ENCODE assay signal across 9 cellular contexts in genomic region chr5:89313804-89314588, GRCh38.
DNase-seq lines count a peak whose midpoint lies in the region; TF ChIP-seq lines count a peak whose summit lies in the region.
"Had no signal": no experiment of that assay in that cellular context is flagged by ENCODE, and none has a peak within 500 bp of the region (broad histone marks: within the 10 kb centered on the region; RNA-seq: fewer than 3 reads in every experiment).

No MANE protein-coding gene starts in this region.

- no peaks in the 10 kb centered on the region for H3K27me3 ChIP-seq in GM23248 (replicated peaks; ENCODE audit: insufficient read depth)

- peaks cover 4% of the 10 kb centered on the region for H3K27me3 Mint-ChIP-seq in nephron progenitor cell (ENCODE audit: low read depth, poor library complexity)
- H3K27me3 Mint-ChIP-seq: dendritic cell treated with granulocyte-macrophage colony-stimulating factor and Interleukin-4, amounts not matched to agents 40 ng/mL and 50 ng/mL, for 4 days had no signal

- no peaks in the 10 kb centered on the region for H3K36me3 ChIP-seq in GM23248 (ENCODE audit: low read depth)

- H3K9me3 ChIP-seq in GM23248 (ENCODE audit: low read depth) = no peaks in the 10 kb centered on the region

- in situ Hi-C loops in GM23248 (cut with MboI) = no loop called here

- 20 to 27% methylated on average over 3 of the region's 3 CpGs for WGBS in GM23248 (ENCODE audit: low coverage in 1 of 2, low lambda C conversion rate in 2 of 2, missing lambda C conversion rate in 2 of 2), 2 experiments

- H3K36me3 Mint-ChIP-seq in nephron progenitor cell (ENCODE audit: low read depth) = no peaks in the 10 kb centered on the region

- peak overlapping the region; percentile 30 for H3K27ac Mint-ChIP-seq in nephron progenitor cell
- H3K27ac Mint-ChIP-seq: dendritic cell treated with granulocyte-macrophage colony-stimulating factor and Interleukin-4, amounts not matched to agents 40 ng/mL and 50 ng/mL, for 4 days had no signal

- H3K9me3 Mint-ChIP-seq in nephron progenitor cell = no peaks in the 10 kb centered on the region
- H3K9me3 Mint-ChIP-seq: dendritic cell treated with granulocyte-macrophage colony-stimulating factor and Interleukin-4, amounts not matched to agents 40 ng/mL and 50 ng/mL, for 4 days had no signal

- H2AFZ ChIP-seq in GM23248 = peak overlapping the region; percentile 30; the same call in 1 of the 2 replicates

- peaks cover 33% of the 10 kb centered on the region for H3K4me1 ChIP-seq in GM23248 (ENCODE audit: insufficient read depth)

- H4K20me1 ChIP-seq in GM23248 (ENCODE audit: insufficient read depth) = no peaks in the 10 kb centered on the region

- TF ChIP-seq CTCF in nephron progenitor cell (IDR thresholded peaks at IDR 0.05) = no peak

- peak; percentile 5 for DNase-seq in activated CD4-positive, alpha-beta T cell treated with anti-CD3 and anti-CD28 coated beads for 48 hours
- DNase-seq in activated CD4-positive, alpha-beta T cell treated with anti-CD3 and anti-CD28 coated beads for 4 hours = no peak
- DNase-seq in GM23248 = peak; percentile 90
- peak; percentile 89 for DNase-seq in M059J (ENCODE audit: low read depth)
- DNase-seq in amniotic stem cell (lab: John Stamatoyannopoulos, UW) = peak; percentile 61
- DNase-seq in nephron progenitor cell = no peak
- DNase-seq in NCI-H2107 treated with DMSO at 0.1 percent for 48 hours (lab: John Stamatoyannopoulos, UW; ENCODE audit: unreplicated experiment) = no peak
- DNase-seq in nucleus accumbens (lab: John Stamatoyannopoulos, UW) = no peak

- peaks cover 23% of the 10 kb centered on the region for H3K4me1 Mint-ChIP-seq in nephron progenitor cell

- no peak overlapping the region for H3K4me3 Mint-ChIP-seq in nephron progenitor cell
- H3K4me3 Mint-ChIP-seq: dendritic cell treated with granulocyte-macrophage colony-stimulating factor and Interleukin-4, amounts not matched to agents 40 ng/mL and 50 ng/mL, for 4 days had no signal

- no peaks in the 10 kb centered on the region for H3K9me2 ChIP-seq in GM23248 (ENCODE audit: insufficient read depth)

- H3F3A ChIP-seq in GM23248 (ENCODE audit: insufficient read depth) = peaks cover 36% of the 10 kb centered on the region

- H3K27ac ChIP-seq in GM23248 = peak overlapping the region; percentile 61

- H3K9ac ChIP-seq in GM23248 = no peak overlapping the region

- peak overlapping the region; percentile 60 for H3K4me2 ChIP-seq in GM23248 (ENCODE audit: unreplicated experiment)

- H3K79me2 ChIP-seq in GM23248 (ENCODE audit: insufficient read depth) = no peaks in the 10 kb centered on the region

- H3K4me3 ChIP-seq in GM23248 = no peak overlapping the region

Comparison
In these comparisons a context has a peak if more than half of its experiments do, and no peak if none do; other contexts are left out.
1. DNase-seq: peak in activated CD4-positive, alpha-beta T cell treated with anti-CD3 and anti-CD28 coated beads for 48 hours (single experiment), GM23248 (single experiment), M059J (single experiment) and amniotic stem cell (single experiment); none in activated CD4-positive, alpha-beta T cell treated with anti-CD3 and anti-CD28 coated beads for 4 hours (0 of 2), nephron progenitor cell (single experiment), NCI-H2107 treated with DMSO at 0.1 percent for 48 hours (single experiment) and nucleus accumbens (0 of 56).